ENCODE assay signal across 24 cellular contexts in the genomic region with DNA sequence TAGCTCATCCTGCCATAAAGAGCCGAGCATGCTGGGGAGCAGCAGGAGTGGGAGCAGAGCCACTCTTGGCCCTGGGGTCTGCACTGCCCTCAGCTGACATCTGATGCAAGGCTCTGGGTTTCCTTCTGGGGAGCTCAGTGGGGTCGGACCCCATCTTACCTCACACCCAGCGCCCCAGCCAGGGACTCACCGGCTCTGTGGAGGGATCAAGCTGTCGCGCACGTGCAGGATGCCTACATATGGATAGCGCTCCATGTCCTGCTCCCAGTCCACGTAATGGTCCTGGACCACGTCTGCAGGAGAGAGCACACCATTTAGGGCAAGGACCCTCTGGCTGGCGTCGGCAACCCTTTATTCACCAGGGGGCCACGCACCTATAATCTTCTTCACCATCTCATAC. TPM values are rescaled to one million over a fixed set of nuclear protein-coding genes. Genes with fewer than 3 reads are reported as not detected.
"Had no signal": no experiment of that assay in that cellular context is flagged by ENCODE, and none has a peak within 500 bp of the region (broad histone marks: within the 10 kb centered on the region; RNA-seq: fewer than 3 reads in every experiment).

No MANE protein-coding gene starts in this region.

- H3K9me2 ChIP-seq: SK-N-SH had no signal

- H3K9ac ChIP-seq: KMS-11, SK-N-SH had no signal

- H3K4me3 ChIP-seq: K562 had no signal

- H3K4me2 ChIP-seq: KMS-11, SK-N-SH had no signal

- H3K27ac ChIP-seq: KMS-11 had no signal

- DNase-seq: Kasumi-1, NCI-H1092, NCI-H1105 treated with DMSO at 0.1 percent for 48 hours, NCI-H1417 treated with DMSO at 0.1 percent for 48 hours, NCI-H146, NCI-H1694 treated with DMSO at 0.1 percent for 48 hours, NCI-H1930, NCI-H2081, NCI-H2107, NCI-H2227 treated with DMSO at 0.1 percent for 48 hours, NCI-H524, NCI-H69, NCI-H774, RPMI8226, SHP77, SK-N-SH, SW 1271 had no signal

- H3K9me3 ChIP-seq: SK-N-SH had no signal

- ATAC-seq: K562 had no signal

RNA-seq across cellular contexts. Expression of a gene that starts 27.0 kb away (rescaled TPM):
- total RNA-seq: HT-29, K562, M059J, NCI-H460, SK-MEL-5 had no signal
- polyA plus RNA-seq: IgD-negative memory B cell, K562, SK-N-SH had no signal

RNA-seq across cellular contexts. Expression of a gene that starts 30.1 kb away (rescaled TPM):
- total RNA-seq: HT-29, K562, M059J, NCI-H460, SK-MEL-5 had no signal
- polyA plus RNA-seq: IgD-negative memory B cell, K562 had no signal
